In the genomic region with DNA sequence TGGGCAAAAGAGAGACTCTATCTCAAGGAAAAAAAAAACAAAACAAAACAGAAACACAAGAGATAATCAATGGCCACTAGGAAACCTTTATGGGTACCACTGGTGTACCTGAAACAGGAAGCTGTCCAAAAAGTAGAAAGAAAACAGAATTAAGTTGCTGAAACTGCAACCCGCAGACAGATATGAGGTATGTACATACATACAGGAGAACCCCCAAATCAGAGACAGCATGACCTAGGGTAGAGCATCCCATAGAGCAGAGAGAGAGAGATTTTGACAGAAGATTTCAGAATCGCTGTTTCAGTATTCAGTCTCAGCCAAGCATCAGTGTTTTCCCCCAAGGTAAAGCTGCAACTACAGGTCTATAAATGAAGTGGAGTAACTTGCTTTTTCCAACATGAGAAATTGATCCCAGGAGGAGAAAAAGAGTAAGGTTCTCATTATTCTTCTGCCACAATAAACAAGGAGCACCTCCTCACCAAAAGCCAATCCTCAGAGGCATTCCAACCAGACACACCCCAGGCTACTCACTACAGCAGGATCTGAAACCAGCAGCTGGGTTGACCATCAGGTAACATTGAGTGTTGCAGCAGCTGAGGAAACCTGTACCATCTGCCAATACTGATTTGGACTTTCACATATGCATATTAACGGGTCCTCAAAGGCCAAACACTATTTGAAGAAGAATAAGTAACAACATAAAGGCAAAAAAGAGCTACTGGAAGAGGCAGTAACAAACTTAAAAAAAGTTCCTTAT, we compare ENCODE assay signal across 27 cellular contexts.
"Had no signal": no experiment of that assay in that cellular context is flagged by ENCODE, and none has a peak within 500 bp of the region (broad histone marks: within the 10 kb centered on the region; RNA-seq: fewer than 3 reads in every experiment).

No MANE protein-coding gene starts in this region.

- H3K27ac ChIP-seq: stomach, suprapubic skin, testis, thoracic aorta, tibial artery, tibial nerve, transverse colon, upper lobe of left lung, upper lobe of right lung, uterus, vagina had no signal

- H3K36me3 ChIP-seq: stomach, suprapubic skin, thoracic aorta, tibial artery, tibial nerve, transverse colon, upper lobe of left lung, upper lobe of right lung, uterus, vagina had no signal

- H3K4me3 Mint-ChIP-seq: stimulated activated effector memory CD8-positive, alpha-beta T cell treated with anti-CD3 and anti-CD28 coated beads, Interleukin-12 subunit alpha, Interleukin-12 subunit beta, amount 100 ng/mL, for 72 hours; stimulated activated memory B cell treated with anti-CD40 and anti-IgM and Interleukin-4, amounts not matched to agents 10 μg/mL and 1 μg/mL and 100 μg/mL, for 72 hours; stimulated activated naive B cell treated with anti-CD40 and anti-IgM and Interleukin-4, amounts not matched to agents 10 μg/mL and 1 μg/mL and 100 μg/mL, for 72 hours; stimulated activated naive CD8-positive, alpha-beta T cell treated with anti-CD3 and anti-CD28 coated beads, Interleukin-15, amount 100 ng/mL, for 72 hours; stimulated activated naive CD8-positive, alpha-beta T cell treated with anti-CD3 and anti-CD28 coated beads, Interleukin-15, Interleukin-2, amounts not matched to agents 100 ng/mL and 50 ng/mL, for 24 hours; type B pancreatic cell had no signal

- H3K4me1 Mint-ChIP-seq: stimulated activated effector memory CD8-positive, alpha-beta T cell treated with anti-CD3 and anti-CD28 coated beads, Interleukin-12 subunit alpha, Interleukin-12 subunit beta, amount 100 ng/mL, for 72 hours; stimulated activated memory B cell treated with anti-CD40 and anti-IgM and Interleukin-4, amounts not matched to agents 10 μg/mL and 1 μg/mL and 100 μg/mL, for 72 hours; stimulated activated naive B cell treated with anti-CD40 and anti-IgM and Interleukin-4, amounts not matched to agents 10 μg/mL and 1 μg/mL and 100 μg/mL, for 72 hours; stimulated activated naive CD8-positive, alpha-beta T cell treated with anti-CD3 and anti-CD28 coated beads, Interleukin-15, amount 100 ng/mL, for 72 hours had no signal

- H3K27ac Mint-ChIP-seq: stimulated activated effector memory CD8-positive, alpha-beta T cell treated with anti-CD3 and anti-CD28 coated beads, Interleukin-12 subunit alpha, Interleukin-12 subunit beta, amount 100 ng/mL, for 72 hours; stimulated activated memory B cell treated with anti-CD40 and anti-IgM and Interleukin-4, amounts not matched to agents 10 μg/mL and 1 μg/mL and 100 μg/mL, for 72 hours; stimulated activated naive B cell treated with anti-CD40 and anti-IgM and Interleukin-4, amounts not matched to agents 10 μg/mL and 1 μg/mL and 100 μg/mL, for 72 hours; stimulated activated naive CD8-positive, alpha-beta T cell treated with anti-CD3 and anti-CD28 coated beads, Interleukin-15, amount 100 ng/mL, for 72 hours; stimulated activated naive CD8-positive, alpha-beta T cell treated with anti-CD3 and anti-CD28 coated beads, Interleukin-15, Interleukin-2, amounts not matched to agents 100 ng/mL and 50 ng/mL, for 24 hours; type B pancreatic cell had no signal

- H3K27me3 Mint-ChIP-seq: stimulated activated naive B cell treated with anti-CD40 and anti-IgM and Interleukin-4, amounts not matched to agents 10 μg/mL and 1 μg/mL and 100 μg/mL, for 72 hours; stimulated activated naive CD8-positive, alpha-beta T cell treated with anti-CD3 and anti-CD28 coated beads, Interleukin-15, amount 100 ng/mL, for 72 hours; stimulated activated naive CD8-positive, alpha-beta T cell treated with anti-CD3 and anti-CD28 coated beads, Interleukin-15, Interleukin-2, amounts not matched to agents 100 ng/mL and 50 ng/mL, for 24 hours had no signal

- ATAC-seq: stimulated activated effector memory CD8-positive, alpha-beta T cell treated with anti-CD3 and anti-CD28 coated beads, Interleukin-12 subunit alpha, Interleukin-12 subunit beta, amount 100 ng/mL, for 72 hours; stimulated activated memory B cell treated with anti-CD40 and anti-IgM and Interleukin-4, amounts not matched to agents 10 μg/mL and 1 μg/mL and 100 μg/mL, for 72 hours; stimulated activated naive B cell treated with anti-CD40 and anti-IgM and Interleukin-4, amounts not matched to agents 10 μg/mL and 1 μg/mL and 100 μg/mL, for 72 hours; stimulated activated naive CD8-positive, alpha-beta T cell treated with anti-CD3 and anti-CD28 coated beads, Interleukin-15, amount 100 ng/mL, for 72 hours; stimulated activated naive CD8-positive, alpha-beta T cell treated with anti-CD3 and anti-CD28 coated beads, Interleukin-15, Interleukin-2, amounts not matched to agents 100 U/mL and 50 U/mL, for 24 hours; upper lobe of right lung had no signal

- H3K4me3 ChIP-seq: stomach, suprapubic skin, testis, thoracic aorta, tibial artery, tibial nerve, transverse colon, upper lobe of left lung, upper lobe of right lung, uterus, vagina had no signal

- H3K4me1 ChIP-seq: stomach, suprapubic skin, testis, tibial artery, tibial nerve, transverse colon, upper lobe of left lung, upper lobe of right lung, uterus, vagina had no signal

- DNase-seq: stimulated activated CD4-positive, alpha-beta T cell treated with anti-CD3 and anti-CD28 coated beads, Interleukin-2, amount 100 ng/mL, for 48 hours; stimulated activated CD4-positive, alpha-beta T cell treated with anti-CD3 and anti-CD28 coated beads, Interleukin-4, amount 100 ng/mL, for 1 hour; stimulated activated CD4-positive, alpha-beta T cell treated with anti-CD3 and anti-CD28 coated beads, Interleukin-4, amount 100 ng/mL, for 24 hours; stimulated activated CD4-positive, alpha-beta T cell treated with anti-CD3 and anti-CD28 coated beads, Interleukin-4, amount 100 ng/mL, for 4 hours; stimulated activated CD8-positive, alpha-beta memory T cell treated with anti-CD3 and anti-CD28 coated beads, Interleukin-4, amount 100 ng/mL, for 48 hours; stimulated activated naive B cell treated with anti-CD40 and anti-IgM and Interleukin-4, amounts not matched to agents 10 μg/mL and 1 μg/mL and 100 μg/mL, for 72 hours; stimulated activated naive CD4-positive, alpha-beta T cell; stimulated activated naive CD4-positive, alpha-beta T cell treated with Interleukin-2 at 50 U/mL for 16 hours; stimulated activated naive CD8-positive, alpha-beta T cell treated with anti-CD3 and anti-CD28 coated beads, Interleukin-15, amount 100 ng/mL, for 72 hours; stimulated activated naive CD8-positive, alpha-beta T cell treated with anti-CD3 and anti-CD28 coated beads, Interleukin-15, Interleukin-2, amounts not matched to agents 100 U/mL and 50 U/mL, for 24 hours; stomach; substantia nigra; testis; tibial artery; transverse colon; trophoblast cell; upper lobe of left lung; upper lobe of right lung; uterus had no signal

- H3K36me3 Mint-ChIP-seq: stimulated activated effector memory CD8-positive, alpha-beta T cell treated with anti-CD3 and anti-CD28 coated beads, Interleukin-12 subunit alpha, Interleukin-12 subunit beta, amount 100 ng/mL, for 72 hours; stimulated activated memory B cell treated with anti-CD40 and anti-IgM and Interleukin-4, amounts not matched to agents 10 μg/mL and 1 μg/mL and 100 μg/mL, for 72 hours; stimulated activated naive B cell treated with anti-CD40 and anti-IgM and Interleukin-4, amounts not matched to agents 10 μg/mL and 1 μg/mL and 100 μg/mL, for 72 hours; type B pancreatic cell had no signal

- H3K9me3 ChIP-seq: stomach, suprapubic skin, testis, thoracic aorta, tibial artery, transverse colon, upper lobe of left lung, upper lobe of right lung, uterus, vagina had no signal

- H3K9me3 Mint-ChIP-seq: type B pancreatic cell had no signal

- H3K27me3 ChIP-seq: stomach, suprapubic skin, testis, tibial artery, tibial nerve, transverse colon, upper lobe of left lung, upper lobe of right lung, uterus, vagina had no signal
